In genomic region chr17:58692239-58693055, GRCh38 we compare ENCODE assay signal across 8 cellular contexts. TPM values are rescaled to one million over a fixed set of nuclear protein-coding genes. Genes with fewer than 3 reads are reported as not detected.
A peak's percentile ranks its signal among the peaks of the same experiment; 100 is the strongest.
DNase-seq lines count a peak whose midpoint lies in the region; ATAC-seq and TF ChIP-seq lines count a peak whose summit lies in the region.

TSS of gene RAD51C (plus strand) at chr17:58692602. CDS start at chr17:58692644, 42 bp downstream.

- WGBS in spleen, 5 donors: 12 to 15% (median 13%) methylated on average over 40 to 50 of the region's 50 CpGs

- H3K36me3 ChIP-seq in spleen: peaks cover 0 to 27% (median 10%) of the 10 kb centered on the region in 6 donors

- peak in 3 of 11 experiments; percentile 7 to 23 (median 12) for TF ChIP-seq CTCF in spleen (IDR thresholded peaks at IDR 0.05 in 8 of 11, conservative IDR thresholded peaks at IDR 0.05 in 3 of 11)

- DNase-seq in AG08395 (ENCODE audit: low spot score): peak; percentile 92
- DNase-seq in NCI-H2227 treated with DMSO at 0.1 percent for 48 hours (lab: John Stamatoyannopoulos, UW): peak; percentile 94
- DNase-seq in activated CD4-positive, CD25-positive, alpha-beta regulatory T cell (lab: John Stamatoyannopoulos, UW): peak; percentile 71 to 82 (median 73)
- peak in 60 of 61 donors; percentile 5 to 87 (median 70) for DNase-seq in caudate nucleus (lab: John Stamatoyannopoulos, UW)
- peak; percentile 90 for DNase-seq in inferior parietal cortex (ENCODE audit: extremely low spot score)
- peak; percentile 97 for DNase-seq in spleen

- H3K27ac ChIP-seq in caudate nucleus (ENCODE audit: low read depth, low read length) (peak within 1 kb of the TSS; percentile 88), spleen (peak within 1 kb of the TSS; percentile 57 to 89 (median 84))

- H3K9me3 ChIP-seq in spleen: no peaks in the 10 kb centered on the region

- H3K4me1 ChIP-seq in spleen: peaks cover 6 to 35% (median 25%) of the 10 kb centered on the region in 6 donors

- peak within 1 kb of the TSS; percentile 48 to 84 (median 61) for H3K4me3 ChIP-seq in spleen

- intact Hi-C loops in spleen (cut with DNase I; ENCODE audit: low total_unique reads): no loop called here

- H3K27me3 ChIP-seq in spleen (replicated peaks in 1 of 7): no peaks in the 10 kb centered on the region

- peak; percentile 71 for ATAC-seq in GM18873 (IDR thresholded peaks at IDR 0.05; ENCODE audit: low FRiP score, unreplicated experiment)
- ATAC-seq in HG03135 (IDR thresholded peaks at IDR 0.05; ENCODE audit: unreplicated experiment): peak; percentile 96

- TF ChIP-seq POLR2A in spleen (IDR thresholded peaks at IDR 0.05): peak in 1 of 3 donors; percentile 60

RNA-seq across cellular contexts. Expression of gene RAD51C, which starts in this region (rescaled TPM):
- total RNA-seq in spleen: 10 to 100 TPM; 19.6 to 26.3 (median 21.0) TPM
- polyA plus RNA-seq in spleen: 10 to 100 TPM; 23.1 to 28.5 (median 25.2) TPM

Comparison
In these comparisons a context has a peak if more than half of its experiments do, and no peak if none do; other contexts are left out.
1. Peak in every context shown above with its lines: DNase-seq, ATAC-seq, H3K4me3 ChIP-seq and H3K27ac ChIP-seq.